ENCODE assay signal across 4 cellular contexts in the genomic region with DNA sequence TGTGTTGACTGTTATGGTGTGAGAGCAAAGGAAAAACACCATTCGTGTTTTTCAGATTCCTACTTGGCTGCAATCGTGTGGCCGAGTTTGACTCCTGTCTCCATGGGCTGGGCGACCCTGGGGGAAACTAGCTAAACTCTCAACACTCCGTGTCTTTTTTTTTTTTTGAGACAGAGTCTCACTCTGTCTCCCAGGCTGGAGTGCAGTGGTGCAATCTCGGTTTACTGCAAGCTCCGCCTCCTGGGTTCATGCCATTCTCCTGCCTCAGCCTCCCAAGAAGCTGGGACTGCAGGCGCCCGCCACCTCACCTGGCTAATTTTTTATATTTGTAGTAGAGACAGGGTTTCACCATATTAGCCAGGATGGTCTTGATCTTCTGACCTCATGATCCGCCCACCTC. TPM values are rescaled to one million over a fixed set of nuclear protein-coding genes. Genes with fewer than 3 reads are reported as not detected.
"Had no signal": no experiment of that assay in that cellular context is flagged by ENCODE, and none has a peak within 500 bp of the region (broad histone marks: within the 10 kb centered on the region; RNA-seq: fewer than 3 reads in every experiment).

No MANE protein-coding gene starts in this region.

RNA-seq across cellular contexts. Expression of a gene that starts 38.5 kb away (rescaled TPM):
- polyA plus RNA-seq: IgD-negative memory B cell had no signal

RNA-seq across cellular contexts. Expression of a gene that starts 47.9 kb away (rescaled TPM):
- polyA plus RNA-seq: HepG2, IgD-negative memory B cell, IMR-90, K562 had no signal
